8 cellular contexts compared by ENCODE assay signal in the genomic region with DNA sequence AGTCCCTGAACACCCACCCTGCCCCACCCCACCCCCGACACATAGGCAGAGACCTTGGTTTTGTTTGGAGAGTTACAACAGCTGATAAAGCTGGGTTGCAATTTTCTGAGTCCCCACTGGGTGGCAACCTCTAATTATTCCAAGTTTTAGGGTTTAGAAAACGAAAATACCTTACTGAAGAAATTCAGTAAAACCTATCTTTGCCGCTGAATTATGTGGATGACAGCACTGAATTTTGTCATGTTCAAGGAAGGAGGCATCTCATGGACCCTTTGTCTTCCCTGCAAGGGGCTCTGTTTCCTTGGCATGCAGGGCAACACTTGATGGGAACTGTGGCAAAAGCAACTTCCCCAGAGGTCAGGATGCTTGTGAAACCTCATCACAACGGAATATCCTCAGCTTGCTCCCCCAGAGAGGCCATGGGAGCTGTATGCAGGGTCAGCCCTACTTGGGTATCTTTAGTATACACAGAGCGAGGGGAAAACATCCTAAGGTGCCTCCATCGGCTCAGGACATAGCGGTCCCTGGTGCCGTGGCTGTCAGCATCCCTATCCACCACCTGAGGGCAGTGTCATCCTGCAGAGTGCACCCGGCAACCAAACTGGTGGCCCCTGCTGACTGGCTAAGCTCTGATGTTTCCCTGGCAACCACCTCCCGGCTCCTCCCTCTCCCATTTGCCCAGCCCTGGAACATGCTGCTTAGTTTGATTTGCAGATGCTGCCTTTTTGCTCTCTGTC.
A peak's percentile ranks its signal among the peaks of the same experiment; 100 is the strongest.
DNase-seq lines count a peak whose midpoint lies in the region; ATAC-seq and TF ChIP-seq lines count a peak whose summit lies in the region.

No MANE protein-coding gene starts in this region.

- no peak overlapping the region for H3K4me2 ChIP-seq in DOHH2 (ENCODE audit: low read length)

- TF ChIP-seq CTCF in DOHH2 (IDR thresholded peaks at IDR 0.05; ENCODE audit: low read depth, low read length, poor library complexity, severe bottlenecking): peak; percentile 66
- peak; percentile 85 for TF ChIP-seq CTCF in NB4 (IDR thresholded peaks at IDR 0.05; ENCODE audit: low read depth, low read length)
- peak; percentile 84 to 97 (median 93) for TF ChIP-seq CTCF in heart left ventricle (IDR thresholded peaks at IDR 0.05)
- peak; percentile 82 for TF ChIP-seq CTCF in psoas muscle (IDR thresholded peaks at IDR 0.05)

- H3K36me3 ChIP-seq in DOHH2 (ENCODE audit: control insufficient read depth, low read length) (no peaks in the 10 kb centered on the region), adipocyte (ENCODE audit: control insufficient read depth, insufficient read depth, low read length, severe bottlenecking) (no peaks in the 10 kb centered on the region), heart left ventricle (no peaks in the 10 kb centered on the region), psoas muscle (ENCODE audit: insufficient read depth in 1 of 2, low read depth in 1 of 2) (no peaks in the 10 kb centered on the region)

- H3K9me3 ChIP-seq in DOHH2 (ENCODE audit: control insufficient read depth, insufficient read depth, low read length) (peaks cover 25% of the 10 kb centered on the region), adipocyte (ENCODE audit: control insufficient read depth, low read length) (peaks cover 9% of the 10 kb centered on the region), heart left ventricle (peaks cover 0 to 13% (median 7%) of the 10 kb centered on the region in 12 donors), psoas muscle (no peaks in the 10 kb centered on the region)

- intact Hi-C loops in heart left ventricle (cut with DNase I): loop anchor here in 8 of 10 donors (1.0 to 10.0 kb wide), 5 partner anchors 185 to 290 kb away; a partner anchor contains a TSS
- intact Hi-C loops in psoas muscle (cut with DNase I): loop anchor here in 1 of 2 donors (1.0 to 5.0 kb wide), 2 partner anchors 167 to 290 kb away; no protein-coding TSS in a partner anchor

- H3K4me1 ChIP-seq in DOHH2 (ENCODE audit: control insufficient read depth, low read length) (no peaks in the 10 kb centered on the region), adipocyte (ENCODE audit: control insufficient read depth, insufficient read depth, low read length) (no peaks in the 10 kb centered on the region), heart left ventricle (peaks cover 0 to 5% (median 0%) of the 10 kb centered on the region in 12 donors), psoas muscle (no peaks in the 10 kb centered on the region)

- DNase-seq in H4 (ENCODE audit: low spot score) (peak; percentile 91), NB4 (ENCODE audit: low read depth) (peak; percentile 90), SW480 (ENCODE audit: low spot score) (peak; percentile 93), adipocyte (ENCODE audit: low read depth) (peak; percentile 98), heart left ventricle (peak; percentile 91 to 95 (median 94)), psoas muscle (peak; percentile 90 to 94), OCI-M2 (lab: John Stamatoyannopoulos, UW; ENCODE audit: unreplicated experiment) (no peak)

- peak; percentile 93 to 98 (median 96) for ATAC-seq in heart left ventricle
- peak; percentile 88 to 93 (median 92) for ATAC-seq in psoas muscle

- H3K27ac ChIP-seq in DOHH2 (ENCODE audit: low read depth, low read length) (no peak overlapping the region), heart left ventricle (no peak overlapping the region), psoas muscle (no peak overlapping the region)

- H3K4me3 ChIP-seq in DOHH2 (ENCODE audit: low read length) (no peak overlapping the region), NB4 (ENCODE audit: low read depth, low read length) (no peak overlapping the region), adipocyte (ENCODE audit: low read length) (no peak overlapping the region), heart left ventricle (no peak overlapping the region), psoas muscle (no peak overlapping the region)

- no peaks in the 10 kb centered on the region for H3K79me2 ChIP-seq in DOHH2 (ENCODE audit: control insufficient read depth, low read length)

- H3K9me2 ChIP-seq in DOHH2 (replicated peaks; ENCODE audit: control insufficient read depth, low read length): no peaks in the 10 kb centered on the region

- TF ChIP-seq POLR2A in NB4 (IDR thresholded peaks at IDR 0.05; ENCODE audit: extremely low read depth, insufficient read length) (no peak), heart left ventricle (IDR thresholded peaks at IDR 0.05) (no peak)

- no peak overlapping the region for H3K9ac ChIP-seq in adipocyte (ENCODE audit: low read length)

- 16 to 20% (median 18%) methylated on average over 9 to 10 of the region's 10 CpGs for WGBS in heart left ventricle, 4 donors
- 21 to 24% (median 21%) methylated on average over 10 of the region's 10 CpGs for WGBS in psoas muscle, 3 donors

- no peaks in the 10 kb centered on the region for H3F3A ChIP-seq in DOHH2 (ENCODE audit: control insufficient read depth, insufficient read depth)

- no peaks in the 10 kb centered on the region for H4K20me1 ChIP-seq in DOHH2 (ENCODE audit: control insufficient read depth, insufficient read depth, low read depth, low read length)

- no peaks in the 10 kb centered on the region for H3K27me3 ChIP-seq in DOHH2 (ENCODE audit: control insufficient read depth, low read length)
- no peaks in the 10 kb centered on the region for H3K27me3 ChIP-seq in adipocyte (replicated peaks; ENCODE audit: control insufficient read depth, insufficient read depth, low read length)
- H3K27me3 ChIP-seq in heart left ventricle: no peaks in the 10 kb centered on the region
- H3K27me3 ChIP-seq in psoas muscle (ENCODE audit: insufficient read depth in 3 of 3, low read length in 2 of 3): no peaks in the 10 kb centered on the region
